10 cellular contexts compared by ENCODE assay signal in genomic region chr4:94271248-94271647, GRCh38.
"Had no signal": no experiment of that assay in that cellular context is flagged by ENCODE, and none has a peak within 500 bp of the region (broad histone marks: within the 10 kb centered on the region; RNA-seq: fewer than 3 reads in every experiment).

No MANE protein-coding gene starts in this region.

- H3K9me3 ChIP-seq: HAP-1 had no signal

- H3K4me1 ChIP-seq: HAP-1 had no signal

- H3K9me3 Mint-ChIP-seq: HFFc6, IgD-negative memory B cell had no signal

- DNase-seq: GM23248, GOT3, H7, HFFc6, KBM-7 had no signal

- H3K4me1 Mint-ChIP-seq: IgD-negative memory B cell had no signal

- H3K27ac ChIP-seq: GM23248, KMS-11 had no signal

- ATAC-seq: HCT116 had no signal

- H3K4me3 ChIP-seq: GM23248, HAP-1 had no signal

- H3K9ac ChIP-seq: GM23248, KMS-11 had no signal

- H3K4me2 ChIP-seq: KMS-11 had no signal

- H2AFZ ChIP-seq: GM23248 had no signal

- H3K27me3 Mint-ChIP-seq: IgD-negative memory B cell had no signal

- FAIRE-seq: HTR-8/SVneo had no signal

- H3K4me3 Mint-ChIP-seq: HFFc6, IgD-negative memory B cell had no signal

- H3K27ac Mint-ChIP-seq: HFFc6, IgD-negative memory B cell had no signal
